Comparison of ENCODE assay signal across 10 cellular contexts in genomic region chr21:35563885-35564451, GRCh38.
A peak's percentile ranks its signal among the peaks of the same experiment; 100 is the strongest.
DNase-seq lines count a peak whose midpoint lies in the region; ATAC-seq lines count a peak whose summit lies in the region.
"Had no signal": no experiment of that assay in that cellular context is flagged by ENCODE, and none has a peak within 500 bp of the region (broad histone marks: within the 10 kb centered on the region; RNA-seq: fewer than 3 reads in every experiment).

No MANE protein-coding gene starts in this region.

- no peak for ATAC-seq in GM18873 (IDR thresholded peaks at IDR 0.05; ENCODE audit: low FRiP score, unreplicated experiment)

- no peak overlapping the region for H3K4ac ChIP-seq in mesendoderm (ENCODE audit: low read depth, low read length)

- H3K79me2 ChIP-seq in mesendoderm (ENCODE audit: control insufficient read depth, insufficient read depth, low read length), result no peaks in the 10 kb centered on the region

- H3K18ac ChIP-seq in mesendoderm (ENCODE audit: low read length), result no peak overlapping the region

- no peak overlapping the region for H2AK5ac ChIP-seq in mesendoderm (ENCODE audit: low read length)

- H3K4me1 ChIP-seq in mesendoderm (ENCODE audit: control insufficient read depth, low read depth, low read length), result peaks cover 3% of the 10 kb centered on the region

- H3K23ac ChIP-seq in mesendoderm (ENCODE audit: low read length), result no peak overlapping the region

- no peaks in the 10 kb centered on the region for H3K36me3 ChIP-seq in mesendoderm (ENCODE audit: control insufficient read depth, insufficient read depth, low read length)

- H3K56ac ChIP-seq in mesendoderm (ENCODE audit: low read length), result no peak overlapping the region

- H3K79me1 ChIP-seq in mesendoderm (ENCODE audit: low read length), result no peaks in the 10 kb centered on the region

- WGBS in mesendoderm (ENCODE audit: extremely low coverage, insufficient coverage, low lambda C conversion rate), result no CpG with 5 or more reads among the region's 10 CpGs

- H3K4me2 ChIP-seq in mesendoderm (ENCODE audit: low read length), result no peak overlapping the region

- no peak overlapping the region for H2BK15ac ChIP-seq in mesendoderm (replicated peaks; ENCODE audit: low read depth)

- no peak overlapping the region for H3K4me3 ChIP-seq in mesendoderm (ENCODE audit: low read length)

- DNase-seq in AG08395 (ENCODE audit: low spot score), result peak; percentile 87
- DNase-seq in NCI-H1092 treated with DMSO at 0.1 percent for 48 hours (lab: John Stamatoyannopoulos, UW), result peak; percentile 85
- peak; percentile 97 for DNase-seq in brain pericyte (ENCODE audit: low read depth, low spot score)
- peak; percentile 25 for DNase-seq in mesendoderm
- DNase-seq in LoVo (ENCODE audit: low spot score), result no peak
- no peak for DNase-seq in activated effector memory CD4-positive, alpha-beta T cell treated with Interleukin-2 at 50 U/mL for 16 hours
- no peak for DNase-seq in NCI-H2227 treated with DMSO at 0.1 percent for 48 hours (lab: John Stamatoyannopoulos, UW)
- DNase-seq: activated T-cell treated with anti-CD3 and anti-CD28 coated beads, Interleukin-2, amount 50 U/mL, for 24 hours; NCI-H526 had no signal

- no peak overlapping the region for H3K27ac ChIP-seq in mesendoderm (ENCODE audit: low read depth, low read length)

- H2BK120ac ChIP-seq in mesendoderm (ENCODE audit: low read depth, low read length), result no peak overlapping the region

- no peak overlapping the region for H4K8ac ChIP-seq in mesendoderm (ENCODE audit: low read depth, low read length)

- no peak overlapping the region for H4K5ac ChIP-seq in mesendoderm (ENCODE audit: low read length)

- H3K9ac ChIP-seq in mesendoderm (ENCODE audit: low read length), result no peak overlapping the region

- no peaks in the 10 kb centered on the region for H3K27me3 ChIP-seq in mesendoderm (ENCODE audit: insufficient read depth, low read length, poor library complexity)

- no peak overlapping the region for H2BK5ac ChIP-seq in mesendoderm (ENCODE audit: low read length)

Comparison
In these comparisons a context has a peak if more than half of its experiments do, and no peak if none do; other contexts are left out.
1. DNase-seq: peak in AG08395 (single experiment), NCI-H1092 treated with DMSO at 0.1 percent for 48 hours (single experiment), brain pericyte (single experiment) and mesendoderm (single experiment); none in LoVo (single experiment), activated effector memory CD4-positive, alpha-beta T cell treated with Interleukin-2 at 50 U/mL for 16 hours (single experiment) and NCI-H2227 treated with DMSO at 0.1 percent for 48 hours (single experiment).